In genomic region chr13:90889906-90890305, GRCh38 we compare ENCODE assay signal across 18 cellular contexts.
DNase-seq lines count a peak whose midpoint lies in the region; ATAC-seq and TF ChIP-seq lines count a peak whose summit lies in the region.
"Had no signal": no experiment of that assay in that cellular context is flagged by ENCODE, and none has a peak within 500 bp of the region (broad histone marks: within the 10 kb centered on the region; RNA-seq: fewer than 3 reads in every experiment).

No MANE protein-coding gene starts in this region.

- CTCF ChIA-PET in WTC11 (lab: Charles Lee) = no interaction called here

- H3K36me3 ChIP-seq in spleen = no peaks in the 10 kb centered on the region

- H3K4me3 ChIP-seq in spleen = no peak overlapping the region

- DNase-seq in NCI-H2171 treated with DMSO at 0.1 percent for 48 hours (lab: John Stamatoyannopoulos, UW) (peak; percentile 2), NCI-H2171 (lab: John Stamatoyannopoulos, UW) (no peak), WTC11 (ENCODE audit: low spot score) (no peak), iPS-NIHi7 (ENCODE audit: extremely low spot score) (peak; percentile 9), renal cortical epithelial cell (ENCODE audit: low read depth) (peak; percentile 44), left colon (no peak), spleen (no peak)
- DNase-seq: CD8-positive, alpha-beta T cell; COR-L47; DMS153; DMS79 treated with DMSO at 0.1 percent for 48 hours; EL; GDM1; HCEC 1CT; HFFc6 had no signal

- H3K9me3 Mint-ChIP-seq in WTC11 = no peaks in the 10 kb centered on the region

- WGBS in spleen, 5 donors = 81 to 100% (median 87%) methylated on average over 1 of the region's 1 CpG

- POLR2A ChIA-PET in WTC11 (lab: Charles Lee) = no interaction called here

- intact Hi-C loops in left colon (cut with DNase I, micrococcal nuclease) (no loop called here), spleen (cut with DNase I; ENCODE audit: low total_unique reads) (no loop called here)

- no peak overlapping the region for H3K27ac Mint-ChIP-seq in WTC11
- H3K27ac Mint-ChIP-seq: CD14-positive monocyte; CD8-positive, alpha-beta T cell; HFFc6 had no signal

- H3K4me1 ChIP-seq in spleen = no peaks in the 10 kb centered on the region

- H3K27me3 Mint-ChIP-seq in WTC11 (ENCODE audit: low read depth) = no peaks in the 10 kb centered on the region

- ATAC-seq in WTC11 = peak; percentile 69
- no peak for ATAC-seq in GM19324 (IDR thresholded peaks at IDR 0.05; ENCODE audit: low FRiP score, unreplicated experiment)
- ATAC-seq in left colon = no peak
- ATAC-seq: CD8-positive, alpha-beta T cell had no signal

- no peaks in the 10 kb centered on the region for H3K9me3 ChIP-seq in spleen

- TF ChIP-seq CTCF in WTC11 (IDR thresholded peaks at IDR 0.05) (no peak), spleen (IDR thresholded peaks at IDR 0.05 in 8 of 11, conservative IDR thresholded peaks at IDR 0.05 in 3 of 11) (no peak)

- no peaks in the 10 kb centered on the region for H3K27me3 ChIP-seq in spleen (replicated peaks in 1 of 7)

- H3K27ac ChIP-seq in spleen = no peak overlapping the region
- H3K27ac ChIP-seq: 22Rv1 had no signal

- no peaks in the 10 kb centered on the region for H3K4me1 Mint-ChIP-seq in WTC11
- H3K4me1 Mint-ChIP-seq: CD14-positive monocyte had no signal

- no peak for TF ChIP-seq POLR2A in spleen (IDR thresholded peaks at IDR 0.05)

- H3K36me3 Mint-ChIP-seq in WTC11 = no peaks in the 10 kb centered on the region
- H3K36me3 Mint-ChIP-seq: CD14-positive monocyte; CD8-positive, alpha-beta T cell had no signal

- no peak overlapping the region for H3K4me3 Mint-ChIP-seq in WTC11
- H3K4me3 Mint-ChIP-seq: CD14-positive monocyte; CD8-positive, alpha-beta T cell; HFFc6 had no signal

TF ChIP-seq in WTC11, 78 proteins besides CTCF, POLR2A, EP300 and RAD21:
- TF ChIP-seq ERG (CRISPR knock-in tag; IDR thresholded peaks at IDR 0.05) = no peak
- no peak for TF ChIP-seq MYBL2 (CRISPR knock-in tag; IDR thresholded peaks at IDR 0.05)
- no peak for TF ChIP-seq MXD4 (CRISPR knock-in tag; IDR thresholded peaks at IDR 0.05; ENCODE audit: borderline replicate concordance)
- no peak for TF ChIP-seq E2F1 (CRISPR knock-in tag; IDR thresholded peaks at IDR 0.05)
- no peak for TF ChIP-seq SOX15 (CRISPR knock-in tag; IDR thresholded peaks at IDR 0.05)
- TF ChIP-seq ZMAT4 (CRISPR knock-in tag; IDR thresholded peaks at IDR 0.05) = no peak
- no peak for TF ChIP-seq STAT6 (CRISPR knock-in tag; conservative IDR thresholded peaks at IDR 0.05; ENCODE audit: low read depth)
- no peak for TF ChIP-seq TP53 (CRISPR knock-in tag; IDR thresholded peaks at IDR 0.05)
- TF ChIP-seq USF1 (CRISPR knock-in tag; IDR thresholded peaks at IDR 0.05) = no peak
- TF ChIP-seq CREB1 (CRISPR knock-in tag; IDR thresholded peaks at IDR 0.05) = no peak
- no peak for TF ChIP-seq HMGA2 (CRISPR knock-in tag; IDR thresholded peaks at IDR 0.05)
- no peak for TF ChIP-seq ELF4 (CRISPR knock-in tag; IDR thresholded peaks at IDR 0.05; ENCODE audit: low read depth)

Comparison
In these comparisons a context has a peak if more than half of its experiments do, and no peak if none do; other contexts are left out.
1. DNase-seq: peak in NCI-H2171 treated with DMSO at 0.1 percent for 48 hours (single experiment), iPS-NIHi7 (single experiment) and renal cortical epithelial cell (single experiment); none in NCI-H2171 (single experiment), WTC11 (single experiment), left colon (0 of 2) and spleen (single experiment).